Comparison of ENCODE assay signal across 21 cellular contexts in genomic region chr13:88103824-88104223, GRCh38.
DNase-seq lines count a peak whose midpoint lies in the region; ATAC-seq, FAIRE-seq and TF ChIP-seq lines count a peak whose summit lies in the region.
"Had no signal": no experiment of that assay in that cellular context is flagged by ENCODE, and none has a peak within 500 bp of the region (broad histone marks: within the 10 kb centered on the region; RNA-seq: fewer than 3 reads in every experiment).

No MANE protein-coding gene starts in this region.

- no peak for TF ChIP-seq EP300 in suprapubic skin (IDR thresholded peaks at IDR 0.05)

- WGBS in suprapubic skin: 52% methylated on average over 1 of the region's 1 CpG

- TF ChIP-seq CTCF in OCI-LY3 (IDR thresholded peaks at IDR 0.05; ENCODE audit: low read depth, low read length) (no peak), thoracic aorta (IDR thresholded peaks at IDR 0.05) (no peak), suprapubic skin (IDR thresholded peaks at IDR 0.05) (no peak), foreskin fibroblast (IDR thresholded peaks at IDR 0.05; ENCODE audit: low read depth, low read length) (no peak)

- no peaks in the 10 kb centered on the region for H3K27me3 ChIP-seq in OCI-LY3 (ENCODE audit: low read depth, low read length)
- no peaks in the 10 kb centered on the region for H3K27me3 ChIP-seq in thoracic aorta (replicated peaks; ENCODE audit: insufficient read depth)
- no peaks in the 10 kb centered on the region for H3K27me3 ChIP-seq in suprapubic skin
- H3K27me3 ChIP-seq: MG63, SJCRH30 had no signal

- H3K36me3 ChIP-seq in OCI-LY3 (replicated peaks; ENCODE audit: low read depth, low read length) (no peaks in the 10 kb centered on the region), thoracic aorta (no peaks in the 10 kb centered on the region), suprapubic skin (no peaks in the 10 kb centered on the region)
- H3K36me3 ChIP-seq: MG63, SJCRH30 had no signal

- H3K4me3 ChIP-seq in OCI-LY3 (ENCODE audit: low read length): no peak overlapping the region
- no peak overlapping the region for H3K4me3 ChIP-seq in thoracic aorta
- no peak overlapping the region for H3K4me3 ChIP-seq in suprapubic skin
- no peak overlapping the region for H3K4me3 ChIP-seq in foreskin fibroblast (ENCODE audit: low read depth in 1 of 2, low read length in 2 of 2)
- H3K4me3 ChIP-seq: MG63, SJCRH30 had no signal

- H3K79me2 ChIP-seq in OCI-LY3 (ENCODE audit: low read length): no peaks in the 10 kb centered on the region

- peak overlapping the region; percentile 1; the same call in 1 of the 2 replicates for H3K4me2 ChIP-seq in OCI-LY3 (ENCODE audit: low read length)

- DNase-seq in H54 (ENCODE audit: insufficient read length, low spot score) (no peak), epidermal melanocyte (ENCODE audit: insufficient read length, low spot score) (peak; percentile 20), thoracic aorta (ENCODE audit: low spot score) (no peak), suprapubic skin (ENCODE audit: low spot score in 2 of 2) (no peak), foreskin fibroblast (no peak)
- DNase-seq in activated CD8-positive, alpha-beta memory T cell treated with anti-CD3 and anti-CD28 coated beads, Interleukin-2, amount 50 U/mL, for 48 hours: no peak
- DNase-seq: DMS79; H9; IMR-90; MG63; NCI-H1092; NCI-H1436 treated with DMSO at 0.1 percent for 48 hours; NCI-H2029; NCI-H446 treated with DMSO at 0.1 percent for 48 hours; NK-92 treated with Interleukin-12 subunit alpha and Interleukin-12 subunit beta, amount 100 ng/mL, for 24 hours had no signal

- no peak overlapping the region for H3K27ac ChIP-seq in OCI-LY3 (ENCODE audit: low read length)
- H3K27ac ChIP-seq in thoracic aorta: peak overlapping the region; percentile 10 to 29
- H3K27ac ChIP-seq in suprapubic skin: no peak overlapping the region
- H3K27ac ChIP-seq: C4-2B, HL-60, RWPE1, SJCRH30 had no signal

- H2AFZ ChIP-seq in OCI-LY3 (ENCODE audit: low read depth, low read length): peak overlapping the region; percentile 63

- no peaks in the 10 kb centered on the region for H3K4me1 ChIP-seq in OCI-LY3 (ENCODE audit: low read length)
- peaks cover 4 to 10% of the 10 kb centered on the region in 2 donors for H3K4me1 ChIP-seq in thoracic aorta (ENCODE audit: control insufficient read depth in 1 of 2, low read depth in 2 of 2)
- no peaks in the 10 kb centered on the region for H3K4me1 ChIP-seq in suprapubic skin
- H3K4me1 ChIP-seq: SJCRH30 had no signal

- no peak for ATAC-seq in thoracic aorta (ENCODE audit: insufficient number of reproducible peaks, low FRiP score, low read depth)

- no peak overlapping the region for H3K9ac ChIP-seq in OCI-LY3 (ENCODE audit: low read length)

- FAIRE-seq in H54 (lab: Jason Lieb, UNC): peak; percentile 27
- FAIRE-seq: HTR-8/SVneo had no signal

- no peaks in the 10 kb centered on the region for H3K9me3 ChIP-seq in OCI-LY3 (ENCODE audit: insufficient read depth, low read length)
- no peaks in the 10 kb centered on the region for H3K9me3 ChIP-seq in thoracic aorta
- H3K9me3 ChIP-seq in suprapubic skin: no peaks in the 10 kb centered on the region
- H3K9me3 ChIP-seq: MG63, SJCRH30 had no signal

- TF ChIP-seq POLR2A in H54 (IDR thresholded peaks at IDR 0.05; ENCODE audit: low read depth, low read length) (no peak), suprapubic skin (IDR thresholded peaks at IDR 0.05) (no peak)

- no peaks in the 10 kb centered on the region for H4K20me1 ChIP-seq in OCI-LY3 (ENCODE audit: insufficient read depth, low read length)

Comparison
In these comparisons a context has a peak if more than half of its experiments do, and no peak if none do; other contexts are left out.
1. H3K27ac ChIP-seq: peak in thoracic aorta (2 of 2); none in OCI-LY3 (single experiment) and suprapubic skin (single experiment).